Comparison of ENCODE assay signal across 7 cellular contexts in the genomic region with DNA sequence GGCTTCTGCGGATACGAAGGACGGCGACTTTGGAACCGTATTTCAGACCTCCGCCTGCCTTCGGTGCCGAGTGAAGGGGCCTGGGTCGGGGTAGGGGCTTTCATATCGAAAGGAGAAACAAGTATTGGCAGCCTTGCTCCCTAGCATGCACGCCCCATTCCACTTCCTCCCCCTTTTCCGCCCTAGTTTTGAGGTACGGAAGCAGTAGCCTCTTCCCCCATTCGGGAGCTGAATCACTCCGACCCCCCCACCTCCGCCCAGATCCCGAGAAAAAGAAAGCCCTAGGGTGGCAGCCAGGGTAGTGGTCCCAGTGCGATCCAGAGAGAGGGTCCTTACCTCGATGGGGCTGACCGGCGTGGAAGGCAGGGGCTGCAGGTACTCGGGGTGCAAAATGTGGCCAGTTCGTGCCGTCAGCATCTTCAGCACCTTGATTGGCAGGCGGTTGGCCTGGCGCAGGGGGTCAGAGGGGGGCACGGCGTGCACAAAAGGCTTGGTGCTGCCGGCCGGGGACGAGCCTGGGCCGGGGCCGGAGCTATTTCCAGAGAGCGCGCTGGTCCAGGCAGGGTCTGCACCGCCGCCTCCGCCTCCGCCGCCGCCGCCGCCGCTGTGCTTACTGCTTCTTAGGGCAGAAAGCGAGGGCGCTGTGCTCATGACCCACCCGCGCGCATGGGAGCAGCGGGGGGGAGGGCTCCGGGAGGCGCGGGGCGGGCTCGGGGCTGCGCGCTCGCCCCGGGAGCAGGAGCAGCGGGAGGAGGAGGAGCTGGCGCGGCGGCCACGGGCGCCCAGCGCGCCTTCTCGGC. TPM values are rescaled to one million over a fixed set of nuclear protein-coding genes. Genes with fewer than 3 reads are reported as not detected.
A peak's percentile ranks its signal among the peaks of the same experiment; 100 is the strongest.
DNase-seq lines count a peak whose midpoint lies in the region; ATAC-seq and TF ChIP-seq lines count a peak whose summit lies in the region.

No MANE protein-coding gene starts in this region.

- DNase-seq in EL, result peak; percentile 34
- peak; percentile 57 for DNase-seq in GM20000 (ENCODE audit: low spot score)
- peak; percentile 66 for DNase-seq in LHCN-M2 (ENCODE audit: low read depth)
- DNase-seq in activated naive CD8-positive, alpha-beta T cell treated with anti-CD3 and anti-CD28 coated beads for 36 hours, result peak; percentile 57
- DNase-seq in left ventricle myocardium superior, result peak; percentile 80
- peak; percentile 72 for DNase-seq in putamen (ENCODE audit: low spot score)
- DNase-seq in stimulated activated CD4-positive, alpha-beta T cell treated with anti-CD3 and anti-CD28 coated beads, Interleukin-2, amount 100 ng/mL, for 48 hours, result no peak

- H3K27ac Mint-ChIP-seq in activated naive CD8-positive, alpha-beta T cell treated with anti-CD3 and anti-CD28 coated beads for 36 hours, result no peak overlapping the region

- peaks cover 74% of the 10 kb centered on the region for H3K27me3 Mint-ChIP-seq in activated naive CD8-positive, alpha-beta T cell treated with anti-CD3 and anti-CD28 coated beads for 36 hours

- H3K4me3 Mint-ChIP-seq in activated naive CD8-positive, alpha-beta T cell treated with anti-CD3 and anti-CD28 coated beads for 36 hours, result peak overlapping the region; percentile 79

- peaks cover 2% of the 10 kb centered on the region for H3K9me3 Mint-ChIP-seq in activated naive CD8-positive, alpha-beta T cell treated with anti-CD3 and anti-CD28 coated beads for 36 hours

- intact Hi-C loops in left ventricle myocardium superior (cut with micrococcal nuclease), result loop anchor here (10.0 kb wide), 1 partner anchor 904 kb away; no protein-coding TSS in a partner anchor

- H3K4me1 Mint-ChIP-seq in activated naive CD8-positive, alpha-beta T cell treated with anti-CD3 and anti-CD28 coated beads for 36 hours, result peaks cover 21% of the 10 kb centered on the region

- no peak for TF ChIP-seq CTCF in GM20000 (IDR thresholded peaks at IDR 0.05; ENCODE audit: extremely low read depth, missing control alignments)

- ATAC-seq in left ventricle myocardium superior, result peak; percentile 37

- no peaks in the 10 kb centered on the region for H3K36me3 Mint-ChIP-seq in activated naive CD8-positive, alpha-beta T cell treated with anti-CD3 and anti-CD28 coated beads for 36 hours

RNA-seq across cellular contexts. Expression of gene ZNF503, which starts 0.6 kb away (rescaled TPM):
- total RNA-seq in LHCN-M2 (2014; rRNA removed) (3.8 and 4.1 TPM in 2 replicates), left ventricle myocardium superior (6.8 TPM)
- polyA plus RNA-seq in LHCN-M2 (2012), result 3.5 TPM
- total RNA-seq in activated naive CD8-positive, alpha-beta T cell treated with anti-CD3 and anti-CD28 coated beads for 36 hours, result under 1 TPM; 0.33 to 0.42 TPM

RNA-seq across cellular contexts. Expression of gene LRMDA, which starts 30.5 kb away (rescaled TPM):
- total RNA-seq in LHCN-M2 (2014; rRNA removed) (not detected in 2 replicates), left ventricle myocardium superior (23.1 TPM)
- 0.22 TPM for polyA plus RNA-seq in LHCN-M2 (2012)
- not detected for total RNA-seq in activated naive CD8-positive, alpha-beta T cell treated with anti-CD3 and anti-CD28 coated beads for 36 hours

Comparison
In these comparisons a context has a peak if more than half of its experiments do, and no peak if none do; other contexts are left out.
1. DNase-seq: peak in EL (single experiment), GM20000 (single experiment), LHCN-M2 (single experiment), activated naive CD8-positive, alpha-beta T cell treated with anti-CD3 and anti-CD28 coated beads for 36 hours (single experiment), left ventricle myocardium superior (single experiment) and putamen (single experiment); none in stimulated activated CD4-positive, alpha-beta T cell treated with anti-CD3 and anti-CD28 coated beads, Interleukin-2, amount 100 ng/mL, for 48 hours (0 of 2).
2. RNA of gene LRMDA, which starts 30.5 kb away (total RNA-seq): 23.1 TPM in left ventricle myocardium superior (single experiment); not detected in LHCN-M2 and not detected in activated naive CD8-positive, alpha-beta T cell treated with anti-CD3 and anti-CD28 coated beads for 36 hours; every median in the first group is over 10 times any median in the second.